ENCODE assay signal across 1 cellular context in genomic region chr13:104625196-104625595, GRCh38.
TF ChIP-seq lines count a peak whose summit lies in the region.

No MANE protein-coding gene starts in this region.

TF ChIP-seq in GM23338, 12 proteins besides CTCF, POLR2A, EP300 and RAD21 (continued from another document):
- TF ChIP-seq ZNF462 (CRISPR knock-in tag; IDR thresholded peaks at IDR 0.05): no peak
- no peak for TF ChIP-seq ETS1 (IDR thresholded peaks at IDR 0.05)
- TF ChIP-seq REST (IDR thresholded peaks at IDR 0.05; ENCODE audit: unreplicated experiment): no peak
- TF ChIP-seq JUNB (IDR thresholded peaks at IDR 0.05; ENCODE audit: unreplicated experiment): no peak
- TF ChIP-seq EZH2 (IDR thresholded peaks at IDR 0.05; ENCODE audit: low read depth, unreplicated experiment): no peak
- TF ChIP-seq CREB1 (CRISPR knock-in tag; IDR thresholded peaks at IDR 0.05; ENCODE audit: low read depth): no peak
